In genomic region chr1:116179398-116179797, GRCh38 we compare ENCODE assay signal across 12 cellular contexts.
"Had no signal": no experiment of that assay in that cellular context is flagged by ENCODE, and none has a peak within 500 bp of the region (broad histone marks: within the 10 kb centered on the region; RNA-seq: fewer than 3 reads in every experiment).

No MANE protein-coding gene starts in this region.

- H3K36me3 ChIP-seq: brain microvascular endothelial cell, esophagus squamous epithelium, left lung, thyroid gland had no signal

- H3K9me3 ChIP-seq: esophagus squamous epithelium, left lung, thyroid gland had no signal

- DNase-seq: activated CD4-positive, alpha-beta memory T cell treated with anti-CD3 and anti-CD28 coated beads for 36 hours; activated gamma-delta T cell; activated T-cell treated with anti-CD3 and anti-CD28 coated beads, Interleukin-2, amount 50 U/mL, for 48 hours; amygdala; brain microvascular endothelial cell; esophagus squamous epithelium; foreskin keratinocyte; left lung; SW 1271 had no signal

- H3K4me1 ChIP-seq: esophagus squamous epithelium, foreskin keratinocyte, left lung, thyroid gland had no signal

- ATAC-seq: foreskin keratinocyte had no signal

- H3K4me3 ChIP-seq: dorsolateral prefrontal cortex, esophagus squamous epithelium, left lung, skin epidermis, thyroid gland had no signal

- H3K27me3 ChIP-seq: brain microvascular endothelial cell, dorsolateral prefrontal cortex, left lung, thyroid gland had no signal

- H3K27ac ChIP-seq: brain microvascular endothelial cell, dorsolateral prefrontal cortex, esophagus squamous epithelium, foreskin keratinocyte, left lung, skin epidermis, thyroid gland had no signal
